In genomic region chr15:41258706-41259471, GRCh38 we compare ENCODE assay signal across 11 cellular contexts. TPM values are rescaled to one million over a fixed set of nuclear protein-coding genes. Genes with fewer than 3 reads are reported as not detected.
DNase-seq lines count a peak whose midpoint lies in the region; ATAC-seq and TF ChIP-seq lines count a peak whose summit lies in the region.
"Had no signal": no experiment of that assay in that cellular context is flagged by ENCODE, and none has a peak within 500 bp of the region (broad histone marks: within the 10 kb centered on the region; RNA-seq: fewer than 3 reads in every experiment).

No MANE protein-coding gene starts in this region.

- H3K36me3 ChIP-seq in upper lobe of right lung: peaks cover 36% of the 10 kb centered on the region

- H3K9me3 Mint-ChIP-seq in activated T-cell treated with anti-CD3 and anti-CD28 coated beads, Interleukin-2, amount 50 U/mL, for 72 hours: no peaks in the 10 kb centered on the region
- H3K9me3 Mint-ChIP-seq in activated T-cell treated with anti-CD3 and anti-CD28 coated beads, Interleukin-2, amount 50 U/mL, for 4 hours: no peaks in the 10 kb centered on the region
- H3K9me3 Mint-ChIP-seq in activated B cell treated with CpG ODN at 0.5 μM for 24 hours: no peaks in the 10 kb centered on the region

- no peaks in the 10 kb centered on the region for H3K9me3 ChIP-seq in upper lobe of right lung
- H3K9me3 ChIP-seq: sigmoid colon had no signal

- TF ChIP-seq CTCF in activated B cell treated with CpG ODN at 0.5 μM for 24 hours (IDR thresholded peaks at IDR 0.05) (no peak), upper lobe of right lung (IDR thresholded peaks at IDR 0.05) (no peak)

- H3K36me3 Mint-ChIP-seq in activated T-cell treated with anti-CD3 and anti-CD28 coated beads, Interleukin-2, amount 50 U/mL, for 72 hours (ENCODE audit: insufficient read depth in 2 of 2): no peaks in the 10 kb centered on the region
- peaks cover 27% of the 10 kb centered on the region for H3K36me3 Mint-ChIP-seq in activated T-cell treated with anti-CD3 and anti-CD28 coated beads, Interleukin-2, amount 50 U/mL, for 4 hours (ENCODE audit: insufficient read depth)
- peaks cover 24% of the 10 kb centered on the region for H3K36me3 Mint-ChIP-seq in activated B cell treated with CpG ODN at 0.5 μM for 24 hours (ENCODE audit: low read depth)

- no peaks in the 10 kb centered on the region for H3K4me1 Mint-ChIP-seq in activated T-cell treated with anti-CD3 and anti-CD28 coated beads, Interleukin-2, amount 50 U/mL, for 72 hours (ENCODE audit: low read depth)
- H3K4me1 Mint-ChIP-seq in activated T-cell treated with anti-CD3 and anti-CD28 coated beads, Interleukin-2, amount 50 U/mL, for 4 hours (ENCODE audit: low read depth): no peaks in the 10 kb centered on the region
- peaks cover 27% of the 10 kb centered on the region for H3K4me1 Mint-ChIP-seq in activated B cell treated with CpG ODN at 0.5 μM for 24 hours

- no peak overlapping the region for H3K4me3 ChIP-seq in upper lobe of right lung
- H3K4me3 ChIP-seq: sigmoid colon had no signal

- ATAC-seq in activated T-cell treated with anti-CD3 and anti-CD28 coated beads, Interleukin-2, amount 50 U/mL, for 72 hours (replicated peaks in 1 of 2): no peak
- no peak for ATAC-seq in activated T-cell treated with anti-CD3 and anti-CD28 coated beads, Interleukin-2, amount 50 U/mL, for 4 hours
- ATAC-seq in activated B cell treated with CpG ODN at 0.5 μM for 24 hours (ENCODE audit: low read depth): peak; percentile 91
- peak; percentile 89 for ATAC-seq in upper lobe of right lung
- no peak for ATAC-seq in HG03442 (IDR thresholded peaks at IDR 0.05; ENCODE audit: unreplicated experiment)

- no peak for DNase-seq in activated T-cell treated with anti-CD3 and anti-CD28 coated beads, Interleukin-2, amount 50 U/mL, for 72 hours
- no peak for DNase-seq in activated T-cell treated with anti-CD3 and anti-CD28 coated beads, Interleukin-2, amount 50 U/mL, for 4 hours
- no peak for DNase-seq in activated B cell treated with CpG ODN at 0.5 μM for 24 hours
- DNase-seq in kidney glomerular epithelial cell (lab: John Stamatoyannopoulos, UW): peak; percentile 6
- DNase-seq in upper lobe of right lung: no peak
- DNase-seq in NCI-H2171 treated with DMSO at 0.1 percent for 48 hours (lab: John Stamatoyannopoulos, UW): no peak
- DNase-seq in posterior vena cava (ENCODE audit: low spot score): no peak
- DNase-seq: activated CD4-positive, CD25-positive, alpha-beta regulatory T cell treated with anti-CD3 and anti-CD28 coated beads, Interleukin-2, amount 50 U/mL, for 72 hours; NCI-H1092 treated with DMSO at 0.1 percent for 48 hours; sigmoid colon had no signal

- no peaks in the 10 kb centered on the region for H3K27me3 Mint-ChIP-seq in activated T-cell treated with anti-CD3 and anti-CD28 coated beads, Interleukin-2, amount 50 U/mL, for 72 hours (ENCODE audit: low read depth)
- H3K27me3 Mint-ChIP-seq in activated T-cell treated with anti-CD3 and anti-CD28 coated beads, Interleukin-2, amount 50 U/mL, for 4 hours (ENCODE audit: low read depth): no peaks in the 10 kb centered on the region
- H3K27me3 Mint-ChIP-seq in activated B cell treated with CpG ODN at 0.5 μM for 24 hours: no peaks in the 10 kb centered on the region

- intact Hi-C loops in activated B cell treated with CpG ODN at 0.5 μM for 24 hours (cut with micrococcal nuclease): loop anchor here (1.0 kb wide), 1 partner anchor 28 kb away; the partner anchor contains the start of gene CHP1
- intact Hi-C loops in upper lobe of right lung (cut with DNase I): no loop called here
- intact Hi-C loops in posterior vena cava (cut with DNase I): no loop called here

- POLR2A ChIA-PET in activated B cell treated with CpG ODN at 0.5 μM for 24 hours (lab: Charles Lee): interaction anchor here (0.6 to 1.6 kb wide), 7 partner anchors 9 to 878 kb away, joined by 3 to 8 read pairs (median 5); partner anchors contain the start of gene CHP1

- CTCF ChIA-PET in activated B cell treated with CpG ODN at 0.5 μM for 24 hours (lab: Charles Lee): no interaction called here

- peak overlapping the region; percentile 55 for H3K27ac ChIP-seq in upper lobe of right lung
- H3K27ac ChIP-seq: sigmoid colon had no signal

- peaks cover 45% of the 10 kb centered on the region for H3K4me1 ChIP-seq in upper lobe of right lung
- H3K4me1 ChIP-seq: sigmoid colon had no signal

- peak overlapping the region; percentile 25 for H3K27ac Mint-ChIP-seq in activated T-cell treated with anti-CD3 and anti-CD28 coated beads, Interleukin-2, amount 50 U/mL, for 72 hours
- peak overlapping the region; percentile 76 for H3K27ac Mint-ChIP-seq in activated B cell treated with CpG ODN at 0.5 μM for 24 hours

- no peak overlapping the region for H3K4me3 Mint-ChIP-seq in activated T-cell treated with anti-CD3 and anti-CD28 coated beads, Interleukin-2, amount 50 U/mL, for 72 hours
- H3K4me3 Mint-ChIP-seq in activated T-cell treated with anti-CD3 and anti-CD28 coated beads, Interleukin-2, amount 50 U/mL, for 4 hours: no peak overlapping the region
- H3K4me3 Mint-ChIP-seq in activated B cell treated with CpG ODN at 0.5 μM for 24 hours: peak overlapping the region; percentile 52

- H3K27me3 ChIP-seq in upper lobe of right lung: no peaks in the 10 kb centered on the region
- H3K27me3 ChIP-seq: sigmoid colon had no signal

RNA-seq across cellular contexts. Expression of gene CHP1, which starts 27.8 kb away (rescaled TPM):
- total RNA-seq in activated T-cell treated with anti-CD3 and anti-CD28 coated beads, Interleukin-2, amount 50 U/mL, for 72 hours: 10 to 100 TPM; 45.0 to 46.7 TPM
- total RNA-seq in activated T-cell treated with anti-CD3 and anti-CD28 coated beads, Interleukin-2, amount 50 U/mL, for 4 hours: 10 to 100 TPM; 43.2 to 53.3 (median 46.7) TPM
- total RNA-seq in activated B cell treated with CpG ODN at 0.5 μM for 24 hours (47.9 and 58.5 TPM in 2 replicates), upper lobe of right lung (175 TPM), posterior vena cava (10 to 100 TPM; 66.9 to 73.8 TPM)

RNA-seq across cellular contexts. Expression of gene EXD1, which starts 28.3 kb away (rescaled TPM):
- total RNA-seq in activated T-cell treated with anti-CD3 and anti-CD28 coated beads, Interleukin-2, amount 50 U/mL, for 72 hours: not detected
- not detected for total RNA-seq in activated T-cell treated with anti-CD3 and anti-CD28 coated beads, Interleukin-2, amount 50 U/mL, for 4 hours
- total RNA-seq in activated B cell treated with CpG ODN at 0.5 μM for 24 hours (not detected in 2 replicates), upper lobe of right lung (not detected), posterior vena cava (not detected)
- total RNA-seq: sigmoid colon had no signal

Comparison
In these comparisons a context has a peak if more than half of its experiments do, and no peak if none do; other contexts are left out.
1. ATAC-seq: peak in activated B cell treated with CpG ODN at 0.5 μM for 24 hours (single experiment) and upper lobe of right lung (single experiment); none in activated T-cell treated with anti-CD3 and anti-CD28 coated beads, Interleukin-2, amount 50 U/mL, for 72 hours (0 of 2), activated T-cell treated with anti-CD3 and anti-CD28 coated beads, Interleukin-2, amount 50 U/mL, for 4 hours (0 of 2) and HG03442 (single experiment).